In the genomic region with DNA sequence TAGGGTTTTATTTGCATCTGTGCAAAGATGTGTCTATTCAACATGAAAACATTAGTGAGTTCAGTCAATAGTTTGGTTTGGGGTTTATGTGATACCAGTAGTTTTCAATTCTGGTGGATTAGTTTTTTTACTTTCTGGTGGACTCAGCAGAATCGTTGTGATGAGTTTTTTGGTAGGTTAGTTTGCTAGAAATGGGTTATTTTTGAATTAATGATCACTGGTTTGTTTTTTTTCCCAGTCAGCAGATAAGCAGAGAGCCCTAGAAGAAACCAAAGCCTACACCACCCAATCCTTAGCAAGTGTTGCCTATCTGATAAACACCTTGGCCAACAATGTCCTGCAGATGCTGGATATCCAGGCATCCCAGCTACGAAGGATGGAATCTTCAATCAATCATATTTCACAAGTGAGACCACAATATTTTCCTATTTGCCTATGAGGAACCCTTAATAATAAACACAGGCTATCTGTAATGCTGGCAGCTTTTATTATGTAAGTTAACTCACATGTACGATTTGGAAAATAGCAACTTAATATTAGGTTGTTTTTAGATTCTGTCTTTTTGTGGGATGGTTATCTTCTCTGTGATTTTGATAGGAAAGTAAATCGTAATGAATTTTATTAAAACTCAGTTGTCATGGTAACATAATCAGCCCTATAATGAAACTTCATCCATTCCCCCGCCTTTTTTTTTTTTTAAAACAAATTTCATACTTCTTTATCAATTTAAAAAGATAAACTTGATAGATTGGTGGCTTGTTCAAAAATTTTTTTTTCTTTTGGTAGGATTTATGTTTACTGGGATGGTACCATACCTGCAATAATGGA, we compare ENCODE assay signal across 22 cellular contexts.
"Had no signal": no experiment of that assay in that cellular context is flagged by ENCODE, and none has a peak within 500 bp of the region (broad histone marks: within the 10 kb centered on the region; RNA-seq: fewer than 3 reads in every experiment).

No MANE protein-coding gene starts in this region.

- ATAC-seq: activated naive CD4-positive, alpha-beta T cell treated with anti-CD3 and anti-CD28 coated beads, Interleukin-2, amount 50 U/mL, for 72 hours; activated naive CD8-positive, alpha-beta T cell treated with anti-CD3 and anti-CD28 coated beads, Interleukin-2, amount 50 U/mL, for 24 hours; activated T-cell treated with anti-CD3 and anti-CD28 coated beads, Interleukin-2, amount 50 U/mL, for 4 hours; T-helper 17 cell had no signal

- H3K4me1 ChIP-seq: colonic mucosa had no signal

- H3K27me3 ChIP-seq: colonic mucosa had no signal

- H3K4me3 ChIP-seq: colonic mucosa had no signal

- H3K36me3 ChIP-seq: colonic mucosa had no signal

- H3K27ac ChIP-seq: colonic mucosa had no signal

- DNase-seq: activated CD4-positive, alpha-beta memory T cell treated with anti-CD3 and anti-CD28 coated beads for 36 hours; activated CD4-positive, alpha-beta T cell treated with anti-CD3 and anti-CD28 coated beads, Interleukin-2, amount 10 ng/mL, durations not matched to agents 24 days and 14 days; activated CD4-positive, CD25-positive, alpha-beta regulatory T cell treated with anti-CD3 and anti-CD28 coated beads, Interleukin-2, amount 50 U/mL, for 72 hours; activated CD8-positive, alpha-beta memory T cell treated with anti-CD3 and anti-CD28 coated beads for 24 hours; activated effector memory CD4-positive, alpha-beta T cell treated with anti-CD3 and anti-CD28 coated beads, Interleukin-2, amount 50 U/mL, for 16 hours; activated naive CD4-positive, alpha-beta T cell treated with Interleukin-2 at 50 U/mL for 16 hours; activated naive CD8-positive, alpha-beta T cell treated with anti-CD3 and anti-CD28 coated beads, Interleukin-2, amount 50 U/mL, for 24 hours; activated T-cell treated with anti-CD3 and anti-CD28 coated beads, Interleukin-2, amount 50 U/mL, for 4 hours; caudate nucleus; colonic mucosa; Karpas-422; MM.1S; NCI-H1105; NCI-H1436 treated with DMSO at 0.1 percent for 48 hours; NCI-H187; NCI-H2081 treated with DMSO at 0.1 percent for 48 hours; NCI-H446; NCI-H524; SIG-M5; T-helper 17 cell; T-helper 9 cell had no signal

- H3K9me3 ChIP-seq: colonic mucosa had no signal
